ENCODE assay signal across 35 cellular contexts in genomic region chr4:3777033-3777390, GRCh38. TPM values are rescaled to one million over a fixed set of nuclear protein-coding genes. Genes with fewer than 3 reads are reported as not detected.
"Had no signal": no experiment of that assay in that cellular context is flagged by ENCODE, and none has a peak within 500 bp of the region (broad histone marks: within the 10 kb centered on the region; RNA-seq: fewer than 3 reads in every experiment).

No MANE protein-coding gene starts in this region.

- H3K9me3 ChIP-seq: MG63 had no signal

- H3K4me2 ChIP-seq: KMS-11 had no signal

- H3K27me3 ChIP-seq: MG63 had no signal

- H3K9ac ChIP-seq: KMS-11 had no signal

- H3K4me3 ChIP-seq: MG63 had no signal

- H3K27ac ChIP-seq: KMS-11 had no signal

- H3K36me3 ChIP-seq: MG63 had no signal

- DNase-seq: Karpas-422, Kasumi-1, KG1, MG63, MM.1S, MV-4-11, NCI-H1048, NCI-H1092, NCI-H1092 treated with DMSO at 0.1 percent for 48 hours, NCI-H1105, NCI-H1105 treated with DMSO at 0.1 percent for 48 hours, NCI-H1417, NCI-H1417 treated with DMSO at 0.1 percent for 48 hours, NCI-H1436, NCI-H1436 treated with DMSO at 0.1 percent for 48 hours, NCI-H146, NCI-H1694, NCI-H1694 treated with DMSO at 0.1 percent for 48 hours, NCI-H187, NCI-H187 treated with DMSO at 0.1 percent for 48 hours, NCI-H1930, NCI-H2029, NCI-H2029 treated with DMSO at 0.1 percent for 48 hours, NCI-H2081, NCI-H2081 treated with DMSO at 0.1 percent for 48 hours, NCI-H2107, NCI-H2171, NCI-H2171 treated with DMSO at 0.1 percent for 48 hours, NCI-H2227 treated with DMSO at 0.1 percent for 48 hours, NCI-H226, NCI-H345, NCI-H446, NCI-H446 treated with DMSO at 0.1 percent for 48 hours had no signal

RNA-seq across cellular contexts. Expression of gene ADRA2C, which starts 10.8 kb away (rescaled TPM):
- total RNA-seq: M059J had no signal
